In genomic region chr14:40623641-40624040, GRCh38 we compare ENCODE assay signal across 15 cellular contexts.
A peak's percentile ranks its signal among the peaks of the same experiment; 100 is the strongest.
DNase-seq lines count a peak whose midpoint lies in the region; ATAC-seq and TF ChIP-seq lines count a peak whose summit lies in the region.
"Had no signal": no experiment of that assay in that cellular context is flagged by ENCODE, and none has a peak within 500 bp of the region (broad histone marks: within the 10 kb centered on the region; RNA-seq: fewer than 3 reads in every experiment).

No MANE protein-coding gene starts in this region.

- no peaks in the 10 kb centered on the region for H3K27me3 ChIP-seq in neural cell (ENCODE audit: insufficient read depth, low read depth, low read length)

- peaks cover 3% of the 10 kb centered on the region for H3K9me2 ChIP-seq in neural cell (ENCODE audit: insufficient read depth, low read length)

- DNase-seq in NCI-H1436 (lab: John Stamatoyannopoulos, UW): peak; percentile 4
- DNase-seq in NCI-H1436 treated with DMSO at 0.1 percent for 48 hours (lab: John Stamatoyannopoulos, UW): no peak
- DNase-seq in NCI-H1105 treated with DMSO at 0.1 percent for 48 hours (lab: John Stamatoyannopoulos, UW): peak; percentile 95
- DNase-seq in NCI-H345 treated with DMSO at 0.1 percent for 48 hours (lab: John Stamatoyannopoulos, UW; ENCODE audit: unreplicated experiment): peak; percentile 55
- no peak for DNase-seq in NCI-H187 (lab: John Stamatoyannopoulos, UW)
- DNase-seq in activated CD4-positive, alpha-beta T cell treated with anti-CD3 and anti-CD28 coated beads for 48 hours: no peak
- DNase-seq: C1 segment of cervical spinal cord, H7, NCI-H2107, SIG-M5, T-helper 17 cell had no signal

- no peak for TF ChIP-seq CTCF in neural cell (IDR thresholded peaks at IDR 0.05; ENCODE audit: poor library complexity, severe bottlenecking)

- no peak overlapping the region for H2AFZ ChIP-seq in neural cell (ENCODE audit: low read depth, low read length)

- no peaks in the 10 kb centered on the region for H4K20me1 ChIP-seq in neural cell (ENCODE audit: insufficient read depth)

- peak; percentile 41 for TF ChIP-seq RAD21 in neural cell (conservative IDR thresholded peaks at IDR 0.05)

- H3K4me2 ChIP-seq in neural cell (ENCODE audit: low read length): peak overlapping the region; percentile 38
- H3K4me2 ChIP-seq: A549, KMS-11 had no signal

- no peaks in the 10 kb centered on the region for H3K9me3 ChIP-seq in neural cell (ENCODE audit: low read length)
- H3K9me3 ChIP-seq: A549 had no signal

- H3F3A ChIP-seq in neural cell (ENCODE audit: insufficient read depth, low read length, poor library complexity, severe bottlenecking): no peaks in the 10 kb centered on the region

- H3K36me3 ChIP-seq in neural cell (ENCODE audit: insufficient read depth, low read length): no peaks in the 10 kb centered on the region

- H3K79me2 ChIP-seq in neural cell (replicated peaks; ENCODE audit: insufficient read depth, low read length): no peaks in the 10 kb centered on the region

- peak overlapping the region; percentile 23 for H3K4me3 ChIP-seq in neural cell (ENCODE audit: low read length)
- H3K4me3 ChIP-seq: A549 had no signal

- no peak overlapping the region for H3K9ac ChIP-seq in neural cell (ENCODE audit: low read length)
- H3K9ac ChIP-seq: KMS-11 had no signal

- ATAC-seq in HG02571 (IDR thresholded peaks at IDR 0.05; ENCODE audit: unreplicated experiment): no peak
- ATAC-seq: A549, T-helper 17 cell had no signal

- H3K27ac ChIP-seq in neural cell (ENCODE audit: low read length): peak overlapping the region; percentile 55
- H3K27ac ChIP-seq: A549, KMS-11 had no signal

- TF ChIP-seq EP300 in neural cell (conservative IDR thresholded peaks at IDR 0.05; ENCODE audit: poor library complexity, severe bottlenecking): peak; percentile 72

TF ChIP-seq in neural cell, 6 proteins besides CTCF, POLR2A, EP300 and RAD21:
- no peak for TF ChIP-seq SMC3 (conservative IDR thresholded peaks at IDR 0.05; ENCODE audit: poor library complexity)
- TF ChIP-seq, protein P1, sequence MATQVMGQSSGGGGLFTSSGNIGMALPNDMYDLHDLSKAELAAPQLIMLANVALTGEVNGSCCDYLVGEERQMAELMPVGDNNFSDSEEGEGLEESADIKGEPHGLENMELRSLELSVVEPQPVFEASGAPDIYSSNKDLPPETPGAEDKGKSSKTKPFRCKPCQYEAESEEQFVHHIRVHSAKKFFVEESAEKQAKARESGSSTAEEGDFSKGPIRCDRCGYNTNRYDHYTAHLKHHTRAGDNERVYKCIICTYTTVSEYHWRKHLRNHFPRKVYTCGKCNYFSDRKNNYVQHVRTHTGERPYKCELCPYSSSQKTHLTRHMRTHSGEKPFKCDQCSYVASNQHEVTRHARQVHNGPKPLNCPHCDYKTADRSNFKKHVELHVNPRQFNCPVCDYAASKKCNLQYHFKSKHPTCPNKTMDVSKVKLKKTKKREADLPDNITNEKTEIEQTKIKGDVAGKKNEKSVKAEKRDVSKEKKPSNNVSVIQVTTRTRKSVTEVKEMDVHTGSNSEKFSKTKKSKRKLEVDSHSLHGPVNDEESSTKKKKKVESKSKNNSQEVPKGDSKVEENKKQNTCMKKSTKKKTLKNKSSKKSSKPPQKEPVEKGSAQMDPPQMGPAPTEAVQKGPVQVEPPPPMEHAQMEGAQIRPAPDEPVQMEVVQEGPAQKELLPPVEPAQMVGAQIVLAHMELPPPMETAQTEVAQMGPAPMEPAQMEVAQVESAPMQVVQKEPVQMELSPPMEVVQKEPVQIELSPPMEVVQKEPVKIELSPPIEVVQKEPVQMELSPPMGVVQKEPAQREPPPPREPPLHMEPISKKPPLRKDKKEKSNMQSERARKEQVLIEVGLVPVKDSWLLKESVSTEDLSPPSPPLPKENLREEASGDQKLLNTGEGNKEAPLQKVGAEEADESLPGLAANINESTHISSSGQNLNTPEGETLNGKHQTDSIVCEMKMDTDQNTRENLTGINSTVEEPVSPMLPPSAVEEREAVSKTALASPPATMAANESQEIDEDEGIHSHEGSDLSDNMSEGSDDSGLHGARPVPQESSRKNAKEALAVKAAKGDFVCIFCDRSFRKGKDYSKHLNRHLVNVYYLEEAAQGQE (IDR thresholded peaks at IDR 0.05; ENCODE audit: borderline replicate concordance): peak; percentile 31
- no peak for TF ChIP-seq MXI1 (conservative IDR thresholded peaks at IDR 0.05; ENCODE audit: poor library complexity, severe bottlenecking)
- no peak for TF ChIP-seq TAF1 (IDR thresholded peaks at IDR 0.05; ENCODE audit: low read depth)
- peak; percentile 11 for TF ChIP-seq POLR2AphosphoS5 (IDR thresholded peaks at IDR 0.05)
- TF ChIP-seq EZH2 (IDR thresholded peaks at IDR 0.05; ENCODE audit: borderline replicate concordance, insufficient read depth, low read length, poor library complexity, severe bottlenecking): no peak

Comparison
In these comparisons a context has a peak if more than half of its experiments do, and no peak if none do; other contexts are left out.
1. DNase-seq: peak in NCI-H1436 (single experiment), NCI-H1105 treated with DMSO at 0.1 percent for 48 hours (single experiment) and NCI-H345 treated with DMSO at 0.1 percent for 48 hours (single experiment); none in NCI-H1436 treated with DMSO at 0.1 percent for 48 hours (single experiment), NCI-H187 (0 of 2) and activated CD4-positive, alpha-beta T cell treated with anti-CD3 and anti-CD28 coated beads for 48 hours (single experiment).